Comparison of ENCODE assay signal across 8 cellular contexts in the genomic region with DNA sequence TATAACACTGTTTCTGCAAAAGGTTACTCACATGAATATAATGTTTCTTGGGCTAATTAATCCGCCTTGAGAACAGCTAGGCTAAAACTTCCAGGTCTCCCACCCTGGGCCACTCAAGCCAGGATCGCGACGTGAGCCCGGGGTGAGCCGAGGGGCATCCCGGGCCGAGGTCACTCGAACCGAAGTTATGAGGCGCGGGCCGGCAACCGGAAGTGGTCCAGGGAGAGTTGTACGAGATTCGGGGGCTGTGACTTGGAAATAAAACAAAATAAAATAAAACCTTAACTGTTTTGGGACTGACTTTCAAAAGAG. TPM values are rescaled to one million over a fixed set of nuclear protein-coding genes. Genes with fewer than 3 reads are reported as not detected.
DNase-seq lines count a peak whose midpoint lies in the region; ATAC-seq, FAIRE-seq and TF ChIP-seq lines count a peak whose summit lies in the region.

No MANE protein-coding gene starts in this region.

- WGBS in lung, 2 donors = 0 to 35% methylated on average over 16 of the region's 16 CpGs

- H3K36me3 ChIP-seq in BE2C (no peaks in the 10 kb centered on the region), lung (ENCODE audit: control insufficient read depth in 2 of 2, insufficient read depth in 2 of 2, low read length in 2 of 2) (peaks cover 0 to 2% of the 10 kb centered on the region in 2 donors)

- peaks cover 0 to 2% (median 0%) of the 10 kb centered on the region in 5 experiments for H3K9me3 Mint-ChIP-seq in brain

- ATAC-seq in GM21367 (IDR thresholded peaks at IDR 0.05; ENCODE audit: unreplicated experiment) (peak; percentile 2), HG03571 (IDR thresholded peaks at IDR 0.05; ENCODE audit: unreplicated experiment) (peak; percentile 28), lung (ENCODE audit: insufficient read depth, low FRiP score) (no peak)

- H3K4me3 Mint-ChIP-seq in brain = peak overlapping the region; percentile 80 to 92 (median 86)

- H3K27me3 ChIP-seq in BE2C (no peaks in the 10 kb centered on the region), lung (ENCODE audit: control insufficient read depth, insufficient read depth) (no peaks in the 10 kb centered on the region)

- H3K4me3 ChIP-seq in BE2C (ENCODE audit: low read depth, low read length) = peak overlapping the region; percentile 76
- H3K4me3 ChIP-seq in lung = peak overlapping the region; percentile 29

- peak overlapping the region; percentile 51 to 80 (median 77) for H3K27ac Mint-ChIP-seq in brain

- peak overlapping the region; percentile 88 to 92 for H3K27ac ChIP-seq in lung (ENCODE audit: low read depth in 1 of 2, low read length in 1 of 2)

- TF ChIP-seq CTCF in BE2C (IDR thresholded peaks at IDR 0.05; ENCODE audit: low read depth, low read length) (no peak), brain (conservative IDR thresholded peaks at IDR 0.05) (no peak), lung (IDR thresholded peaks at IDR 0.05; ENCODE audit: control extremely low read depth, extremely low read depth) (no peak)

- H3K9me3 ChIP-seq in BE2C (no peaks in the 10 kb centered on the region), lung (ENCODE audit: control insufficient read depth in 2 of 2, insufficient read depth in 1 of 2, low read length in 1 of 2) (no peaks in the 10 kb centered on the region)

- H3K36me3 Mint-ChIP-seq in brain = peaks cover 4% of the 10 kb centered on the region

- H3K4me1 ChIP-seq in BE2C (no peaks in the 10 kb centered on the region), lung (ENCODE audit: control insufficient read depth in 2 of 2, insufficient read depth in 2 of 2, low read length in 2 of 2) (peaks cover 0 to 3% of the 10 kb centered on the region in 2 donors)

- no peak for FAIRE-seq in urothelium cell line (lab: Jason Lieb, UNC)

- peaks cover 47% of the 10 kb centered on the region for H3K4me1 Mint-ChIP-seq in brain

- DNase-seq in BE2C = no peak
- DNase-seq in lung (ENCODE audit: low spot score) = no peak
- peak; percentile 18 for DNase-seq in urothelium cell line (ENCODE audit: low spot score)
- no peak for DNase-seq in NCI-H2081 treated with DMSO at 0.1 percent for 48 hours (lab: John Stamatoyannopoulos, UW)
- DNase-seq in central memory CD4-positive, alpha-beta T cell = no peak

- H3K27me3 Mint-ChIP-seq in brain = peaks cover 3% of the 10 kb centered on the region

RNA-seq across cellular contexts. Expression of a gene that starts 0.3 kb away (rescaled TPM):
- 0.40 TPM for polyA plus RNA-seq in BE2C (2012; ENCODE audit: insufficient read depth, insufficient read length, low read depth)
- polyA plus RNA-seq in brain (ENCODE audit: insufficient read depth, low read depth, low replicate concordance) (22.3 TPM), lung (10 to 100 TPM in 1 of 2 donors, 1 to 10 TPM in 1; 7.3 to 15.7 TPM)
- total RNA-seq in lung = 1 to 10 TPM; 4.3 to 9.5 TPM

RNA-seq across cellular contexts. Expression of a gene that starts 0.3 kb away (rescaled TPM):
- 4.2 TPM for polyA plus RNA-seq in BE2C (2012; ENCODE audit: insufficient read depth, insufficient read length, low read depth)
- polyA plus RNA-seq in brain (ENCODE audit: insufficient read depth, low read depth, low replicate concordance) (12.7 TPM), lung (10 to 100 TPM in 1 of 2 donors, 1 to 10 TPM in 1; 7.6 to 60.2 TPM)
- total RNA-seq in lung = 10 to 100 TPM; 10.7 to 16.5 TPM

RNA-seq across cellular contexts. Expression of a gene that starts 0.7 kb away (rescaled TPM):
- polyA plus RNA-seq in BE2C (2012; ENCODE audit: insufficient read depth, insufficient read length, low read depth) = 12.8 TPM
- polyA plus RNA-seq in brain (ENCODE audit: insufficient read depth, low read depth, low replicate concordance) = 9.4 TPM
- total RNA-seq in lung = 10 to 100 TPM; 13.7 to 17.9 TPM
- 10 to 100 TPM in 1 of 2 donors, 1 to 10 TPM in 1; 7.9 to 13.1 TPM for polyA plus RNA-seq in lung

RNA-seq across cellular contexts. Expression of a gene that starts 44.0 kb away (rescaled TPM):
- 135 TPM for polyA plus RNA-seq in BE2C (2012; ENCODE audit: insufficient read depth, insufficient read length, low read depth)
- polyA plus RNA-seq in brain (ENCODE audit: insufficient read depth, low read depth, low replicate concordance) = 150 TPM
- total RNA-seq in lung = 10 to 100 TPM; 43.5 to 83.1 TPM
- 100 to 1,000 TPM in 1 of 2 donors, 10 to 100 TPM in 1; 89.0 to 106 TPM for polyA plus RNA-seq in lung

RNA-seq across cellular contexts. Expression of a gene that starts 48.1 kb away (rescaled TPM):
- 1.0 TPM for polyA plus RNA-seq in BE2C (2012; ENCODE audit: insufficient read depth, insufficient read length, low read depth)
- polyA plus RNA-seq in brain (ENCODE audit: insufficient read depth, low read depth, low replicate concordance) (7.3 TPM), lung (1 to 10 TPM; 6.1 to 9.0 TPM)
- total RNA-seq in lung = 10 to 100 TPM in 1 of 2 donors, 1 to 10 TPM in 1; 6.1 to 38.1 TPM
